20 cellular contexts compared by ENCODE assay signal in genomic region chr4:8239226-8239625, GRCh38. TPM values are rescaled to one million over a fixed set of nuclear protein-coding genes. Genes with fewer than 3 reads are reported as not detected.
DNase-seq lines count a peak whose midpoint lies in the region; ATAC-seq, FAIRE-seq and TF ChIP-seq lines count a peak whose summit lies in the region.
"Had no signal": no experiment of that assay in that cellular context is flagged by ENCODE, and none has a peak within 500 bp of the region (broad histone marks: within the 10 kb centered on the region; RNA-seq: fewer than 3 reads in every experiment).

No MANE protein-coding gene starts in this region.

- in situ Hi-C loops in K562 (cut with MboI): no loop called here

- intact Hi-C loops in right cardiac atrium (cut with DNase I) (no loop called here), K562 (cut with micrococcal nuclease) (loop anchor here (5.0 kb wide), 1 partner anchor 62 kb away; no protein-coding TSS in a partner anchor)
- intact Hi-C loops in naive thymus-derived CD4-positive, alpha-beta T cell (cut with micrococcal nuclease): no loop called here

- no peaks in the 10 kb centered on the region for H3K9me1 ChIP-seq in K562 (ENCODE audit: control insufficient read depth, insufficient read depth, low read length)

- no peak overlapping the region for H3K4me2 ChIP-seq in K562 (ENCODE audit: insufficient read depth, low read length)
- no peak overlapping the region for H3K4me2 ChIP-seq in mesenchymal stem cell (ENCODE audit: low read length, poor library complexity, severe bottlenecking)

- H3K27ac ChIP-seq in right cardiac atrium (ENCODE audit: low read length) (no peak overlapping the region), right atrium auricular region (no peak overlapping the region), K562 (ENCODE audit: extremely low read depth, low read depth, low read length) (no peak overlapping the region), mesenchymal stem cell (ENCODE audit: low read length, poor library complexity, severe bottlenecking) (no peak overlapping the region)
- H3K27ac ChIP-seq in naive thymus-derived CD4-positive, alpha-beta T cell (ENCODE audit: low read depth, low read length): no peak overlapping the region

- no peaks in the 10 kb centered on the region for H3K9me3 ChIP-seq in right cardiac atrium (ENCODE audit: control insufficient read depth, low read length)
- no peaks in the 10 kb centered on the region for H3K9me3 ChIP-seq in right atrium auricular region
- H3K9me3 ChIP-seq in K562 (replicated peaks; ENCODE audit: control insufficient read depth, insufficient read depth, low read depth, low read length): no peaks in the 10 kb centered on the region
- H3K9me3 ChIP-seq in mesenchymal stem cell (ENCODE audit: control insufficient read depth, low read length): no peaks in the 10 kb centered on the region
- H3K9me3 ChIP-seq in naive thymus-derived CD4-positive, alpha-beta T cell (ENCODE audit: control insufficient read depth in 2 of 3, low read length in 3 of 3): no peaks in the 10 kb centered on the region
- H3K9me3 ChIP-seq: BE2C had no signal

- TF ChIP-seq CTCF in right atrium auricular region (IDR thresholded peaks at IDR 0.05) (no peak), K562 (IDR thresholded peaks at IDR 0.05 in 2 of 3, conservative IDR thresholded peaks at IDR 0.05 in 1 of 3; ENCODE audit: insufficient read depth in 2 of 3, low read depth in 1 of 3, low read length in 3 of 3) (no peak)

- no peak overlapping the region for H2BK15ac ChIP-seq in mesenchymal stem cell (ENCODE audit: low read depth, poor library complexity, severe bottlenecking)

- H2BK5ac ChIP-seq in mesenchymal stem cell (ENCODE audit: low read depth, low read length, poor library complexity, severe bottlenecking): no peak overlapping the region

- no peaks in the 10 kb centered on the region for H3K27me3 Mint-ChIP-seq in naive thymus-derived CD4-positive, alpha-beta T cell

- peak overlapping the region; percentile 5 for H4K91ac ChIP-seq in mesenchymal stem cell (ENCODE audit: low read length)

- CTCF ChIA-PET in K562 (lab: Yijun Ruan, JAX; ENCODE audit: low intra/inter-chr PET ratio): no interaction called here
- CTCF ChIA-PET in naive thymus-derived CD4-positive, alpha-beta T cell (lab: Charles Lee): no interaction called here

- H2AFZ ChIP-seq in K562 (ENCODE audit: low read depth, low read length) (no peak overlapping the region), mesenchymal stem cell (ENCODE audit: low read depth, low read length) (no peak overlapping the region)

- H2AK5ac ChIP-seq in mesenchymal stem cell (ENCODE audit: low read length, severe bottlenecking): no peak overlapping the region

- H3K4me1 Mint-ChIP-seq in naive thymus-derived CD4-positive, alpha-beta T cell: peaks cover 0 to 4% (median 3%) of the 10 kb centered on the region in 7 donors

- no peak overlapping the region for H3K9ac ChIP-seq in K562 (ENCODE audit: insufficient read depth in 1 of 2, low read depth in 2 of 2, low read length in 2 of 2)
- no peak overlapping the region for H3K9ac ChIP-seq in mesenchymal stem cell (ENCODE audit: low read length)

- no TSS peak for BruUV-seq in K562 (replicated peaks; lab: Mats Ljungman, UMichigan)

- no peaks in the 10 kb centered on the region for H3K79me2 ChIP-seq in K562 (ENCODE audit: control insufficient read depth, insufficient read depth, low read length)

- POLR2A ChIA-PET in K562 (lab: Yijun Ruan, JAX): interaction anchor here (0.6 kb wide), 1 partner anchor 22 kb away, joined by 4 read pairs; no protein-coding TSS in a partner anchor
- POLR2A ChIA-PET in naive thymus-derived CD4-positive, alpha-beta T cell (lab: Charles Lee): no interaction called here

- 97% methylated on average over 13 of the region's 13 CpGs for WGBS in right cardiac atrium
- WGBS in K562 (ENCODE audit: insufficient coverage, low coverage, missing lambda C conversion rate): 51% methylated on average over 11 of the region's 13 CpGs
- 97% methylated on average over 13 of the region's 13 CpGs for WGBS in mesenchymal stem cell

- peak in 2 of 3 donors; percentile 33 to 51 for DNase-seq in right cardiac atrium
- no peak for DNase-seq in right atrium auricular region (ENCODE audit: low spot score)
- DNase-seq in K562 (ENCODE audit: extremely low read depth in 1 of 4, low spot score in 3 of 4): no peak
- no peak for DNase-seq in mesenchymal stem cell
- no peak for DNase-seq in naive thymus-derived CD4-positive, alpha-beta T cell
- no peak for DNase-seq in NAMALWA (ENCODE audit: low spot score)
- no peak for DNase-seq in GM19238 (ENCODE audit: insufficient read length, low spot score)
- no peak for DNase-seq in NCI-H526 treated with DMSO at 0.1 percent for 48 hours (lab: John Stamatoyannopoulos, UW)
- DNase-seq: CD8-positive, alpha-beta T cell; HFFc6; NCI-H1105; NCI-H1694; NCI-H2081 treated with DMSO at 0.1 percent for 48 hours; NCI-H510A treated with DMSO at 0.1 percent for 48 hours; OCI-M1; SIG-M5 had no signal

- no peaks in the 10 kb centered on the region for H3K36me3 ChIP-seq in right atrium auricular region
- H3K36me3 ChIP-seq in K562 (ENCODE audit: control insufficient read depth, insufficient read depth, low read length): no peaks in the 10 kb centered on the region
- H3K36me3 ChIP-seq in mesenchymal stem cell (ENCODE audit: control insufficient read depth in 1 of 2, insufficient read depth in 2 of 2, low read depth in 1 of 2, low read length in 2 of 2): peaks cover 6 to 72% of the 10 kb centered on the region in 2 experiments
- peaks cover 0 to 73% (median 2%) of the 10 kb centered on the region in 3 experiments for H3K36me3 ChIP-seq in naive thymus-derived CD4-positive, alpha-beta T cell (ENCODE audit: control insufficient read depth in 2 of 3, insufficient read depth in 3 of 3, low read length in 3 of 3)

- TF ChIP-seq RAD21 in K562 (CRISPR knock-in tag; conservative IDR thresholded peaks at IDR 0.05 in 1 of 2, IDR thresholded peaks at IDR 0.05 in 1 of 2): no peak

- H3K36me3 Mint-ChIP-seq in naive thymus-derived CD4-positive, alpha-beta T cell: peaks cover 0 to 10% (median 5%) of the 10 kb centered on the region in 5 donors

- no peak overlapping the region for H3K4me3 Mint-ChIP-seq in naive thymus-derived CD4-positive, alpha-beta T cell
- H3K4me3 Mint-ChIP-seq: CD8-positive, alpha-beta T cell; HFFc6 had no signal

- no peak overlapping the region for H3K18ac ChIP-seq in mesenchymal stem cell (ENCODE audit: low read depth in 1 of 2, low read length in 2 of 2)

- no peak for TF ChIP-seq POLR2A in K562 (conservative IDR thresholded peaks at IDR 0.05)

- no peaks in the 10 kb centered on the region for H3K27me3 ChIP-seq in right cardiac atrium (ENCODE audit: control insufficient read depth, insufficient read depth)
- H3K27me3 ChIP-seq in right atrium auricular region: no peaks in the 10 kb centered on the region
- H3K27me3 ChIP-seq in K562 (ENCODE audit: control insufficient read depth in 2 of 2, insufficient read depth in 2 of 2, low read length in 2 of 2): peaks cover 0 to 16% of the 10 kb centered on the region in 2 experiments; a peak in 2 of 5 replicates
- H3K27me3 ChIP-seq in mesenchymal stem cell (ENCODE audit: control insufficient read depth in 1 of 2, insufficient read depth in 1 of 2, low read length in 2 of 2): no peaks in the 10 kb centered on the region
- no peaks in the 10 kb centered on the region for H3K27me3 ChIP-seq in naive thymus-derived CD4-positive, alpha-beta T cell (ENCODE audit: control insufficient read depth in 2 of 2, insufficient read depth in 2 of 2, low read length in 2 of 2)
- H3K27me3 ChIP-seq: BE2C had no signal

- no peak overlapping the region for H3K4ac ChIP-seq in mesenchymal stem cell (ENCODE audit: low read depth in 1 of 2, low read length in 2 of 2)

- no peak overlapping the region for H2BK120ac ChIP-seq in mesenchymal stem cell (ENCODE audit: low read depth, low read length)

- ATAC-seq in right cardiac atrium (no peak), K562 (no peak)
- no peak for ATAC-seq in naive thymus-derived CD4-positive, alpha-beta T cell
- ATAC-seq: CD8-positive, alpha-beta T cell; SK-N-SH treated with all-trans-retinoic acid at 6 μM for 48 hours had no signal

- H3K14ac ChIP-seq in mesenchymal stem cell (ENCODE audit: low read length in 2 of 2): peak overlapping the region in 1 of 2 experiments; percentile 36

- no peak overlapping the region for H2BK12ac ChIP-seq in mesenchymal stem cell (ENCODE audit: low read length in 2 of 2)

- H3K4me1 ChIP-seq in right cardiac atrium (ENCODE audit: control insufficient read depth, insufficient read depth, low read length): peaks cover 6% of the 10 kb centered on the region
- H3K4me1 ChIP-seq in right atrium auricular region: peaks cover 0 to 10% of the 10 kb centered on the region in 2 donors
- H3K4me1 ChIP-seq in K562 (replicated peaks in 1 of 2; ENCODE audit: control insufficient read depth in 2 of 2, insufficient read depth in 2 of 2, low read length in 2 of 2): peaks cover 6 to 29% of the 10 kb centered on the region in 2 experiments; a peak in 3 of 5 replicates
- peaks cover 23% of the 10 kb centered on the region for H3K4me1 ChIP-seq in mesenchymal stem cell (ENCODE audit: control insufficient read depth, insufficient read depth, low read depth, low read length)
- H3K4me1 ChIP-seq in naive thymus-derived CD4-positive, alpha-beta T cell (ENCODE audit: control insufficient read depth in 2 of 2, insufficient read depth in 2 of 2, low read length in 2 of 2): peaks cover 0 to 4% of the 10 kb centered on the region in 2 donors

- H3K27ac Mint-ChIP-seq in naive thymus-derived CD4-positive, alpha-beta T cell: peak overlapping the region in 4 of 9 donors; percentile 21 to 64 (median 37)
- H3K27ac Mint-ChIP-seq: CD8-positive, alpha-beta T cell; HFFc6 had no signal

- no peak for TF ChIP-seq EP300 in K562 (IDR thresholded peaks at IDR 0.05; ENCODE audit: low read length)

- no peak overlapping the region for H3K4me3 ChIP-seq in right cardiac atrium (ENCODE audit: low read length)
- no peak overlapping the region for H3K4me3 ChIP-seq in right atrium auricular region
- no peak overlapping the region for H3K4me3 ChIP-seq in K562
- H3K4me3 ChIP-seq in mesenchymal stem cell (ENCODE audit: insufficient read depth in 1 of 2, low read depth in 1 of 2, low read length in 2 of 2): no peak overlapping the region
- no peak overlapping the region for H3K4me3 ChIP-seq in naive thymus-derived CD4-positive, alpha-beta T cell (ENCODE audit: low read length)

- H3K9me3 Mint-ChIP-seq in naive thymus-derived CD4-positive, alpha-beta T cell: no peaks in the 10 kb centered on the region
- H3K9me3 Mint-ChIP-seq: CD8-positive, alpha-beta T cell; HFFc6 had no signal

- no peak for FAIRE-seq in K562 (lab: Jason Lieb, UNC)

- no peaks in the 10 kb centered on the region for H3K79me1 ChIP-seq in mesenchymal stem cell (replicated peaks; ENCODE audit: low read length, poor library complexity, severe bottlenecking)

- peaks cover 4% of the 10 kb centered on the region; the same call in 1 of the 2 replicates for H4K20me1 ChIP-seq in K562 (replicated peaks; ENCODE audit: control insufficient read depth, insufficient read depth, low read length)

- no peak overlapping the region for H3K23ac ChIP-seq in mesenchymal stem cell (ENCODE audit: low read length in 2 of 2)

- no peak overlapping the region for H4K8ac ChIP-seq in mesenchymal stem cell (ENCODE audit: low read length)

RNA-seq across cellular contexts. Expression of gene HTRA3, which starts 30.3 kb away (rescaled TPM):
- total RNA-seq in right cardiac atrium: 100 to 1,000 TPM in 2 of 4 donors, 10 to 100 TPM in 2; 52.8 to 133 (median 96.0) TPM
- 80.6 TPM for polyA plus RNA-seq in right cardiac atrium
- total RNA-seq in right atrium auricular region: 100 to 1,000 TPM in 1 of 2 donors, 10 to 100 TPM in 1; 33.8 to 124 TPM
- total RNA-seq in K562 (2011; cell fraction: chromatin; rRNA removed; ENCODE audit: low replicate concordance): 0.14 TPM in 1 of 2 replicates, not detected in the other
- 0.17 and 0.53 TPM in 2 replicates for total RNA-seq in K562 (2011; cell fraction: nucleolus; rRNA removed)
- total RNA-seq in K562 (2011; cell fraction: nucleoplasm; rRNA removed): 0.15 TPM in 1 of 2 replicates, not detected in the other
- total RNA-seq in K562 (2014; rRNA removed): not detected in 2 replicates
- not detected in 2 replicates for total RNA-seq in K562 (2014; rRNA removed; fragmentation: Illumina TruSeq; extraction: Trizol)
- total RNA-seq in K562 (2015; rRNA removed; fragmentation: Illumina TruSeq; extraction: Trizol): not detected in 2 replicates
- total RNA-seq in K562 (2021): 0.16 TPM in 1 of 2 replicates, not detected in the other
- 0.04 and 0.18 TPM in 2 replicates for polyA plus RNA-seq in K562 (2011; rRNA removed)
- polyA plus RNA-seq in K562 (2011; cell fraction: cytosol; rRNA removed): 0.09 and 0.10 TPM in 2 replicates
- 0.14 and 0.15 TPM in 2 replicates for polyA plus RNA-seq in K562 (2011; cell fraction: nucleus; rRNA removed)
- polyA plus RNA-seq in K562 (2012): 0.20 and 0.42 TPM in 2 replicates
- polyA plus RNA-seq in K562 (2014; fragmentation: Illumina TruSeq; extraction: Trizol): 0.07 TPM in 1 of 2 replicates, not detected in the other
- polyA plus RNA-seq in K562 (2014; fragmentation: Nextera tagmentation; extraction: Ambion mirVana): not detected
- polyA plus RNA-seq in K562 (2014; rRNA removed): not detected in 2 replicates
- polyA minus RNA-seq in K562 (2011; rRNA and poly(A)+ RNA removed): not detected in 2 replicates
- not detected in 2 replicates for polyA minus RNA-seq in K562 (2011; cell fraction: cytosol; rRNA and poly(A)+ RNA removed)
- polyA minus RNA-seq in K562 (2011; cell fraction: nucleus; rRNA and poly(A)+ RNA removed): 0.11 TPM in 1 of 2 replicates, not detected in the other
- polyA plus RNA-seq in mesenchymal stem cell (2013, experiment 1 of 2): 88.3 TPM
- 87.5 TPM for polyA plus RNA-seq in mesenchymal stem cell (2013, experiment 2 of 2)
- not detected for total RNA-seq in naive thymus-derived CD4-positive, alpha-beta T cell
- polyA plus RNA-seq in naive thymus-derived CD4-positive, alpha-beta T cell: not detected
- total RNA-seq: A172; Calu3; CD8-positive, alpha-beta T cell had no signal

RNA-seq across cellular contexts. Expression of gene SH3TC1, which starts 40.1 kb away (rescaled TPM):
- total RNA-seq in right cardiac atrium (10 to 100 TPM in 3 of 4 donors, 1 to 10 TPM in 1; 6.6 to 17.1 (median 11.1) TPM), right atrium auricular region (10 to 100 TPM in 1 of 2 donors, 1 to 10 TPM in 1; 8.9 to 13.9 TPM), K562 (2014; rRNA removed) (1.5 and 1.7 TPM in 2 replicates), K562 (2014; rRNA removed; fragmentation: Illumina TruSeq; extraction: Trizol) (0.32 and 0.55 TPM in 2 replicates), K562 (2015; rRNA removed; fragmentation: Illumina TruSeq; extraction: Trizol) (0.41 and 0.51 TPM in 2 replicates), K562 (2021) (1.1 and 2.1 TPM in 2 replicates)
- polyA plus RNA-seq in right cardiac atrium (5.4 TPM), K562 (2011; rRNA removed) (0.38 and 0.46 TPM in 2 replicates), K562 (2014; fragmentation: Illumina TruSeq; extraction: Trizol) (0.46 and 0.87 TPM in 2 replicates), K562 (2014; fragmentation: Nextera tagmentation; extraction: Ambion mirVana) (under 1 TPM in 1 of 2 experiments, not detected in 1; 0.04 TPM), K562 (2014; rRNA removed) (0.45 and 0.88 TPM in 2 replicates)
- total RNA-seq in K562 (2011; cell fraction: chromatin; rRNA removed; ENCODE audit: low replicate concordance): 3.2 and 16.5 TPM in 2 replicates
- 8.8 and 11.8 TPM in 2 replicates for total RNA-seq in K562 (2011; cell fraction: nucleolus; rRNA removed)
- 7.0 TPM in 2 replicates for total RNA-seq in K562 (2011; cell fraction: nucleoplasm; rRNA removed)
- 0.44 and 0.70 TPM in 2 replicates for polyA plus RNA-seq in K562 (2011; cell fraction: cytosol; rRNA removed)
- 2.6 and 3.4 TPM in 2 replicates for polyA plus RNA-seq in K562 (2011; cell fraction: nucleus; rRNA removed)
- polyA plus RNA-seq in K562 (2012): 1.2 and 19.6 TPM in 2 replicates
- polyA minus RNA-seq in K562 (2011; rRNA and poly(A)+ RNA removed): 0.18 and 0.45 TPM in 2 replicates
- polyA minus RNA-seq in K562 (2011; cell fraction: cytosol; rRNA and poly(A)+ RNA removed): 0.48 and 1.6 TPM in 2 replicates
- polyA minus RNA-seq in K562 (2011; cell fraction: nucleus; rRNA and poly(A)+ RNA removed): 3.6 and 4.7 TPM in 2 replicates
- 8.0 TPM for polyA plus RNA-seq in mesenchymal stem cell (2013, experiment 1 of 2)
- polyA plus RNA-seq in mesenchymal stem cell (2013, experiment 2 of 2): 7.6 TPM
- total RNA-seq in naive thymus-derived CD4-positive, alpha-beta T cell: 100 to 1,000 TPM in 1 of 5 experiments, 10 to 100 TPM in 4; 33.8 to 120 (median 41.2) TPM
- polyA plus RNA-seq in naive thymus-derived CD4-positive, alpha-beta T cell: 10 to 100 TPM in 1 of 2 donors, 1 to 10 TPM in 1; 6.5 to 12.1 TPM

Comparison
In these comparisons a context has a peak if more than half of its experiments do, and no peak if none do; other contexts are left out.
1. DNase-seq: peak in right cardiac atrium (2 of 3); none in right atrium auricular region (single experiment), K562 (0 of 4), mesenchymal stem cell (single experiment), naive thymus-derived CD4-positive, alpha-beta T cell (0 of 9), NAMALWA (single experiment), GM19238 (single experiment) and NCI-H526 treated with DMSO at 0.1 percent for 48 hours (single experiment).
2. RNA of gene HTRA3, which starts 30.3 kb away (total RNA-seq): 33.8 to 124 TPM in right atrium auricular region and 52.8 to 133 TPM in right cardiac atrium; 0.14 to 0.53 TPM in K562 and not detected in naive thymus-derived CD4-positive, alpha-beta T cell; every median in the first group is over 10 times any median in the second.